Comparison of ENCODE assay signal across 25 cellular contexts in genomic region chr7:69693042-69693441, GRCh38.
"Had no signal": no experiment of that assay in that cellular context is flagged by ENCODE, and none has a peak within 500 bp of the region (broad histone marks: within the 10 kb centered on the region; RNA-seq: fewer than 3 reads in every experiment).

No MANE protein-coding gene starts in this region.

- H3K27me3 ChIP-seq: colonic mucosa, dorsolateral prefrontal cortex, testis, upper lobe of left lung had no signal

- H3K4me1 ChIP-seq: colonic mucosa, testis had no signal

- H3K9me3 ChIP-seq: colonic mucosa, left ventricle myocardium inferior, testis, upper lobe of left lung had no signal

- H3K4me2 ChIP-seq: smooth muscle cell had no signal

- DNase-seq: activated CD4-positive, alpha-beta T cell treated with anti-CD3 and anti-CD28 coated beads, Interleukin-2, amount 10 ng/mL, durations not matched to agents 7 days and 5 days; activated CD4-positive, CD25-positive, alpha-beta regulatory T cell treated with anti-CD3 and anti-CD28 coated beads, Interleukin-2, amount 50 U/mL, for 72 hours; activated CD8-positive, alpha-beta memory T cell treated with anti-CD3 and anti-CD28 coated beads, Interleukin-2, amount 10 ng/mL, durations not matched to agents 7 days and 5 days; activated CD8-positive, alpha-beta T cell treated with anti-CD3 and anti-CD28 coated beads for 36 hours; activated effector memory CD4-positive, alpha-beta T cell treated with anti-CD3 and anti-CD28 coated beads, Interleukin-2, amount 50 U/mL, for 16 hours; activated naive CD4-positive, alpha-beta T cell treated with anti-CD3 and anti-CD28 coated beads, Interleukin-2, amount 10 ng/mL, durations not matched to agents 7 days and 5 days; activated T-cell treated with anti-CD3 and anti-CD28 coated beads for 4 hours; amygdala; colonic mucosa; dorsolateral prefrontal cortex; effector memory CD8-positive, alpha-beta T cell; foreskin melanocyte; glutamatergic neuron; hippocampal formation; left ventricle myocardium inferior; natural killer cell; stimulated activated CD4-positive, alpha-beta T cell treated with anti-CD3 and anti-CD28 coated beads, Interleukin-15, amount 100 ng/mL, for 24 hours; stimulated activated CD4-positive, alpha-beta T cell treated with anti-CD3 and anti-CD28 coated beads, Interleukin-2, amount 100 ng/mL, for 48 hours; stimulated activated naive CD4-positive, alpha-beta T cell; testis; upper lobe of left lung; WERI-Rb-1 had no signal

- H3K4me3 ChIP-seq: colonic mucosa, dorsolateral prefrontal cortex, left ventricle myocardium inferior, smooth muscle cell, testis, upper lobe of left lung had no signal

- ATAC-seq: activated CD8-positive, alpha-beta memory T cell treated with anti-CD3 and anti-CD28 coated beads, Interleukin-2, amount 10 ng/mL, durations not matched to agents 7 days and 5 days; activated CD8-positive, alpha-beta T cell treated with anti-CD3 and anti-CD28 coated beads for 36 hours; effector memory CD8-positive, alpha-beta T cell; esophagus mucosa; natural killer cell; sciatic nerve had no signal

- H3K36me3 ChIP-seq: colonic mucosa, left ventricle myocardium inferior, upper lobe of left lung, WERI-Rb-1 had no signal

- H3K27ac ChIP-seq: colonic mucosa, dorsolateral prefrontal cortex, left ventricle myocardium inferior, testis, upper lobe of left lung, WERI-Rb-1 had no signal
